9 cellular contexts compared by ENCODE assay signal in genomic region chr6:105794263-105794662, GRCh38.
A peak's percentile ranks its signal among the peaks of the same experiment; 100 is the strongest.
DNase-seq lines count a peak whose midpoint lies in the region; ATAC-seq and TF ChIP-seq lines count a peak whose summit lies in the region.
"Had no signal": no experiment of that assay in that cellular context is flagged by ENCODE, and none has a peak within 500 bp of the region (broad histone marks: within the 10 kb centered on the region; RNA-seq: fewer than 3 reads in every experiment).

No MANE protein-coding gene starts in this region.

- CTCF ChIA-PET in naive thymus-derived CD4-positive, alpha-beta T cell (lab: Charles Lee) = no interaction called here
- CTCF ChIA-PET in T-cell (lab: Charles Lee) = interaction anchor here in 1 of 2 donors (0.7 kb wide), 1 partner anchor 139 kb away, joined by 3 read pairs; no protein-coding TSS in a partner anchor

- H3K4me3 Mint-ChIP-seq in CD14-positive monocyte (no peak overlapping the region), T-cell (no peak overlapping the region)
- no peak overlapping the region for H3K4me3 Mint-ChIP-seq in dendritic cell treated with granulocyte-macrophage colony-stimulating factor and Interleukin-4, amounts not matched to agents 40 ng/mL and 50 ng/mL, for 4 days
- peak overlapping the region in 1 of 10 donors; percentile 0 for H3K4me3 Mint-ChIP-seq in naive thymus-derived CD4-positive, alpha-beta T cell
- no peak overlapping the region for H3K4me3 Mint-ChIP-seq in naive thymus-derived CD8-positive, alpha-beta T cell

- TF ChIP-seq POLR2A in NB4 (IDR thresholded peaks at IDR 0.05; ENCODE audit: extremely low read depth, insufficient read length) = no peak

- TF ChIP-seq CTCF in CD14-positive monocyte (IDR thresholded peaks at IDR 0.05) = no peak
- TF ChIP-seq CTCF in NB4 (IDR thresholded peaks at IDR 0.05; ENCODE audit: low read depth, low read length) = no peak

- no peak overlapping the region for H3K4me3 ChIP-seq in NB4 (ENCODE audit: low read depth, low read length)
- no peak overlapping the region for H3K4me3 ChIP-seq in naive thymus-derived CD4-positive, alpha-beta T cell (ENCODE audit: low read length)
- H3K4me3 ChIP-seq: coronary artery had no signal

- H3K9me3 Mint-ChIP-seq in CD14-positive monocyte = no peaks in the 10 kb centered on the region
- H3K9me3 Mint-ChIP-seq in dendritic cell treated with granulocyte-macrophage colony-stimulating factor and Interleukin-4, amounts not matched to agents 40 ng/mL and 50 ng/mL, for 4 days = no peaks in the 10 kb centered on the region
- no peaks in the 10 kb centered on the region for H3K9me3 Mint-ChIP-seq in naive thymus-derived CD4-positive, alpha-beta T cell
- H3K9me3 Mint-ChIP-seq in T-cell = no peaks in the 10 kb centered on the region
- H3K9me3 Mint-ChIP-seq in naive thymus-derived CD8-positive, alpha-beta T cell = no peaks in the 10 kb centered on the region

- no peaks in the 10 kb centered on the region for H3K9me3 ChIP-seq in naive thymus-derived CD4-positive, alpha-beta T cell (ENCODE audit: control insufficient read depth in 2 of 3, low read length in 3 of 3)

- no peaks in the 10 kb centered on the region for H3K36me3 ChIP-seq in naive thymus-derived CD4-positive, alpha-beta T cell (ENCODE audit: control insufficient read depth in 2 of 3, insufficient read depth in 3 of 3, low read length in 3 of 3)

- peaks cover 0 to 3% of the 10 kb centered on the region in 2 donors for H3K4me1 ChIP-seq in naive thymus-derived CD4-positive, alpha-beta T cell (ENCODE audit: control insufficient read depth in 2 of 2, insufficient read depth in 2 of 2, low read length in 2 of 2)

- H3K27ac Mint-ChIP-seq in CD14-positive monocyte = peak overlapping the region; percentile 76 to 89 (median 84)
- H3K27ac Mint-ChIP-seq in dendritic cell treated with granulocyte-macrophage colony-stimulating factor and Interleukin-4, amounts not matched to agents 40 ng/mL and 50 ng/mL, for 4 days = peak overlapping the region; percentile 82
- peak overlapping the region in 1 of 9 donors; percentile 36 for H3K27ac Mint-ChIP-seq in naive thymus-derived CD4-positive, alpha-beta T cell
- H3K27ac Mint-ChIP-seq in T-cell = no peak overlapping the region
- H3K27ac Mint-ChIP-seq in naive thymus-derived CD8-positive, alpha-beta T cell = no peak overlapping the region

- intact Hi-C loops in CD14-positive monocyte (cut with micrococcal nuclease) = loop anchor here (5.0 to 10.0 kb wide), 5 partner anchors 88 to 433 kb away; partner anchors contain the start of gene PRDM1 (in 1 of the 2)
- intact Hi-C loops in dendritic cell treated with granulocyte-macrophage colony-stimulating factor and Interleukin-4, amounts not matched to agents 40 ng/mL and 50 ng/mL, for 4 days (cut with micrococcal nuclease) = loop anchor here (5.0 kb wide), 4 partner anchors 38 to 428 kb away; no protein-coding TSS in a partner anchor
- intact Hi-C loops in naive thymus-derived CD4-positive, alpha-beta T cell (cut with micrococcal nuclease) = loop anchor here (5.0 to 10.0 kb wide), 4 partner anchors 37 to 721 kb away; no protein-coding TSS in a partner anchor

- H3K36me3 Mint-ChIP-seq in CD14-positive monocyte = no peaks in the 10 kb centered on the region
- no peaks in the 10 kb centered on the region for H3K36me3 Mint-ChIP-seq in dendritic cell treated with granulocyte-macrophage colony-stimulating factor and Interleukin-4, amounts not matched to agents 40 ng/mL and 50 ng/mL, for 4 days (ENCODE audit: low read depth)
- H3K36me3 Mint-ChIP-seq in naive thymus-derived CD4-positive, alpha-beta T cell = peaks cover 0 to 6% (median 0%) of the 10 kb centered on the region in 5 donors
- H3K36me3 Mint-ChIP-seq in T-cell = no peaks in the 10 kb centered on the region
- no peaks in the 10 kb centered on the region for H3K36me3 Mint-ChIP-seq in naive thymus-derived CD8-positive, alpha-beta T cell

- H3K27me3 Mint-ChIP-seq in CD14-positive monocyte (ENCODE audit: low read depth in 3 of 3) (no peaks in the 10 kb centered on the region), T-cell (peaks cover 0 to 3% of the 10 kb centered on the region in 2 donors)
- no peaks in the 10 kb centered on the region for H3K27me3 Mint-ChIP-seq in dendritic cell treated with granulocyte-macrophage colony-stimulating factor and Interleukin-4, amounts not matched to agents 40 ng/mL and 50 ng/mL, for 4 days
- no peaks in the 10 kb centered on the region for H3K27me3 Mint-ChIP-seq in naive thymus-derived CD4-positive, alpha-beta T cell
- peaks cover 0 to 3% (median 0%) of the 10 kb centered on the region in 5 donors for H3K27me3 Mint-ChIP-seq in naive thymus-derived CD8-positive, alpha-beta T cell

- POLR2A ChIA-PET in naive thymus-derived CD4-positive, alpha-beta T cell (lab: Charles Lee) = no interaction called here
- POLR2A ChIA-PET in T-cell (lab: Charles Lee) = no interaction called here
- POLR2A ChIA-PET in naive thymus-derived CD8-positive, alpha-beta T cell (lab: Charles Lee) = no interaction called here

- no peak overlapping the region for H3K27ac ChIP-seq in naive thymus-derived CD4-positive, alpha-beta T cell (ENCODE audit: low read depth, low read length)
- H3K27ac ChIP-seq: coronary artery had no signal

- H3K4me1 Mint-ChIP-seq in CD14-positive monocyte (peaks cover 65% of the 10 kb centered on the region), T-cell (peaks cover 16 to 27% (median 18%) of the 10 kb centered on the region in 3 donors)
- peaks cover 65% of the 10 kb centered on the region for H3K4me1 Mint-ChIP-seq in dendritic cell treated with granulocyte-macrophage colony-stimulating factor and Interleukin-4, amounts not matched to agents 40 ng/mL and 50 ng/mL, for 4 days (ENCODE audit: low read depth)
- H3K4me1 Mint-ChIP-seq in naive thymus-derived CD4-positive, alpha-beta T cell = peaks cover 6 to 83% (median 14%) of the 10 kb centered on the region in 7 donors
- H3K4me1 Mint-ChIP-seq in naive thymus-derived CD8-positive, alpha-beta T cell = peaks cover 0 to 14% (median under 1%) of the 10 kb centered on the region in 4 donors

- H3K27me3 ChIP-seq in naive thymus-derived CD4-positive, alpha-beta T cell (ENCODE audit: control insufficient read depth in 2 of 2, insufficient read depth in 2 of 2, low read length in 2 of 2) = no peaks in the 10 kb centered on the region

- DNase-seq in CD14-positive monocyte (ENCODE audit: low spot score) (peak; percentile 74), NB4 (ENCODE audit: low read depth) (peak; percentile 60), NCI-H1048 (lab: John Stamatoyannopoulos, UW) (no peak), T-cell (no peak)
- DNase-seq in naive thymus-derived CD4-positive, alpha-beta T cell = no peak
- DNase-seq in activated CD8-positive, alpha-beta memory T cell treated with anti-CD3 and anti-CD28 coated beads for 24 hours = no peak
- no peak for DNase-seq in naive thymus-derived CD8-positive, alpha-beta T cell

- peak; percentile 57 for ATAC-seq in naive thymus-derived CD4-positive, alpha-beta T cell
- ATAC-seq in T-cell (replicated peaks in 1 of 4) = no peak
- ATAC-seq in naive thymus-derived CD8-positive, alpha-beta T cell = no peak

Comparison
In these comparisons a context has a peak if more than half of its experiments do, and no peak if none do; other contexts are left out.
1. DNase-seq: peak in CD14-positive monocyte (single experiment) and NB4 (single experiment); none in naive thymus-derived CD4-positive, alpha-beta T cell (0 of 9), NCI-H1048 (single experiment), T-cell (0 of 34), activated CD8-positive, alpha-beta memory T cell treated with anti-CD3 and anti-CD28 coated beads for 24 hours (single experiment) and naive thymus-derived CD8-positive, alpha-beta T cell (0 of 10).
2. H3K27ac Mint-ChIP-seq: peak in CD14-positive monocyte (7 of 7) and dendritic cell treated with granulocyte-macrophage colony-stimulating factor and Interleukin-4, amounts not matched to agents 40 ng/mL and 50 ng/mL, for 4 days (single experiment); none in T-cell (0 of 2) and naive thymus-derived CD8-positive, alpha-beta T cell (0 of 10).